In the genomic region with DNA sequence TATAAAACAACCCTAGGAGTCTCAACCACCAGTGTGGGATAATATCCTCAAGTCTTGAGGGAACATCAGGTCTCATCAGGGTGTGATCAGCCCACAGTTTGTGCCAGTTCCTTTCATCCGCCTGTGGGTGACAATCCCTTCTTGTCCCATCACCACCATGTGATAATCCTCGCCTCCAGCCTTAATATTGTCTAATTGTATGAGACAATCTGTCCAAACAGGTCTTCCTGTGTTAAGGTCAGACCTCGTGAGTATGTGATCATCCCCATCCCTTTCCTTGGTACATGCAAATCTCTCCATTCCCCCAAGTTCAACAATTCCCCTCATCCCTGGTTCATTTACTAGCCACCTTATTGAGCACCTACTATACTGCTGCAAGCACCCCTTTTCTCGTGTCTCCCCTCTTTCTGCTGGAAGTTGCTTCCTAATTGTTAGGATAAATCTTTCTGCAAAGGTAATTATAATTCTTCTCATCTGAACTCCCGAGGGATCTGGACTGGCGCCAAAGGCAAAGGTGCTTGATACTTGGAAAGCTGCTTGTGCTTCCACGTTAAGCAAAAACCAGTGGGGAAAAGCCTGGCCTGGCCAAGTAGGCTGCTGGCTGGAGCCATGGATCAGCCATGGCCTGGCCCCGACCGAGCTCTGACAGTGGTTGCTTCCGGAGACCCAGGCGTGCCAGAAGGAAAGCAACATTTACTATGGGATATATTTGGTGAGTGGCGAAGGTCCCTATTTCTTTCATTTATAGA, we compare ENCODE assay signal across 31 cellular contexts.
"Had no signal": no experiment of that assay in that cellular context is flagged by ENCODE, and none has a peak within 500 bp of the region (broad histone marks: within the 10 kb centered on the region; RNA-seq: fewer than 3 reads in every experiment).

No MANE protein-coding gene starts in this region.

- H3K4me3 ChIP-seq: esophagus muscularis mucosa, heart left ventricle, left lung, lower lobe of right lung, pancreas, prostate gland, skin epidermis, tibial artery, upper lobe of right lung had no signal

- ATAC-seq: activated T-cell treated with anti-CD3 and anti-CD28 coated beads, Interleukin-2, amount 50 U/mL, for 4 hours; activated T-helper 17 cell treated with anti-CD3 and anti-CD28 coated beads, Interleukin-2, amount 50 U/mL, for 72 hours; foreskin keratinocyte; left lung; lower lobe of right lung; naive thymus-derived CD8-positive, alpha-beta T cell; pancreas; sciatic nerve; stimulated activated naive CD8-positive, alpha-beta T cell treated with anti-CD3 and anti-CD28 coated beads, Interleukin-15, Interleukin-2, amounts not matched to agents 100 U/mL and 50 U/mL, for 24 hours; upper lobe of right lung; WTC11 had no signal

- H3K9me3 ChIP-seq: esophagus muscularis mucosa, heart left ventricle, left lung, lower lobe of right lung, pancreas, prostate gland, tibial artery, upper lobe of right lung had no signal

- H3K27ac ChIP-seq: esophagus muscularis mucosa, foreskin keratinocyte, left lung, lower lobe of right lung, pancreas, prostate gland, skin epidermis, tibial artery, upper lobe of right lung had no signal

- H3K36me3 ChIP-seq: esophagus muscularis mucosa, heart left ventricle, left lung, lower lobe of right lung, pancreas, prostate gland, tibial artery, upper lobe of right lung had no signal

- H3K4me1 ChIP-seq: foreskin keratinocyte, lower lobe of right lung, pancreas, prostate gland had no signal

- DNase-seq: activated CD4-positive, alpha-beta memory T cell treated with anti-CD3 and anti-CD28 coated beads, Interleukin-2, amount 10 ng/mL, durations not matched to agents 7 days and 5 days; activated CD4-positive, alpha-beta T cell treated with anti-CD3 and anti-CD28 coated beads for 1 hour; activated CD4-positive, alpha-beta T cell treated with anti-CD3 and anti-CD28 coated beads, Interleukin-2, amount 10 ng/mL, durations not matched to agents 7 days and 5 days; activated CD8-positive, alpha-beta memory T cell treated with anti-CD3 and anti-CD28 coated beads, Interleukin-2, amount 50 U/mL, for 48 hours; activated gamma-delta T cell treated with Interleukin-2 at 50 U/mL for 16 hours; activated naive CD4-positive, alpha-beta T cell treated with anti-CD3 and anti-CD28 coated beads, Interleukin-2, amount 50 U/mL, for 16 hours; activated T-cell treated with anti-CD3 and anti-CD28 coated beads, Interleukin-2, amount 50 U/mL, for 4 hours; amniotic stem cell; central memory CD4-positive, alpha-beta T cell; effector CD4-positive, alpha-beta T cell; foreskin keratinocyte; heart left ventricle; left lung; lower lobe of right lung; mesenchymal stem cell; naive thymus-derived CD8-positive, alpha-beta T cell; nucleus accumbens; pancreas; retina; stimulated activated CD4-positive, alpha-beta T cell treated with anti-CD3 and anti-CD28 coated beads, Interleukin-12 subunit alpha, Interleukin-12 subunit beta, amount 100 ng/mL, for 4 hours; stimulated activated CD4-positive, alpha-beta T cell treated with anti-CD3 and anti-CD28 coated beads, Interleukin-4, amount 100 ng/mL, for 1 hour; stimulated activated naive CD8-positive, alpha-beta T cell treated with anti-CD3 and anti-CD28 coated beads, Interleukin-15, Interleukin-2, amounts not matched to agents 100 U/mL and 50 U/mL, for 24 hours; T1000; tibial artery; upper lobe of right lung had no signal
